Comparison of ENCODE assay signal across 18 cellular contexts in genomic region chr14:28762290-28762948, GRCh38. TPM values are rescaled to one million over a fixed set of nuclear protein-coding genes. Genes with fewer than 3 reads are reported as not detected.
DNase-seq lines count a peak whose midpoint lies in the region; TF ChIP-seq lines count a peak whose summit lies in the region.
"Had no signal": no experiment of that assay in that cellular context is flagged by ENCODE, and none has a peak within 500 bp of the region (broad histone marks: within the 10 kb centered on the region; RNA-seq: fewer than 3 reads in every experiment).

No MANE protein-coding gene starts in this region.

- H3K27me3 ChIP-seq in neural cell (ENCODE audit: insufficient read depth, low read depth, low read length), result no peaks in the 10 kb centered on the region

- no peak for TF ChIP-seq EP300 in neural cell (conservative IDR thresholded peaks at IDR 0.05; ENCODE audit: poor library complexity, severe bottlenecking)

- peaks cover 20% of the 10 kb centered on the region for H3F3A ChIP-seq in neural cell (ENCODE audit: insufficient read depth, low read length, poor library complexity, severe bottlenecking)

- H3K79me2 ChIP-seq in neural cell (replicated peaks; ENCODE audit: insufficient read depth, low read length), result peaks cover 87% of the 10 kb centered on the region

- H3K27ac ChIP-seq in caudate nucleus (ENCODE audit: low read depth, low read length) (peak overlapping the region; percentile 92), neural cell (ENCODE audit: low read length) (peak overlapping the region; percentile 100)
- H3K27ac ChIP-seq: A549 had no signal

- H3K4me2 ChIP-seq in neural cell (ENCODE audit: low read length), result peak overlapping the region; percentile 100
- H3K4me2 ChIP-seq: A549 had no signal

- no peaks in the 10 kb centered on the region for H4K20me1 ChIP-seq in neural cell (ENCODE audit: insufficient read depth)

- peak; percentile 9 for DNase-seq in GM10266 (ENCODE audit: extremely low spot score)
- DNase-seq in NCI-H446 treated with DMSO at 0.1 percent for 48 hours (lab: John Stamatoyannopoulos, UW), result peak; percentile 59
- no peak for DNase-seq in caudate nucleus (lab: John Stamatoyannopoulos, UW)
- DNase-seq in NCI-H2081 treated with DMSO at 0.1 percent for 48 hours (lab: John Stamatoyannopoulos, UW), result no peak
- DNase-seq in hippocampal formation (lab: John Stamatoyannopoulos, UW), result no peak
- DNase-seq in UCSD-AML1 (lab: John Stamatoyannopoulos, UW; ENCODE audit: unreplicated experiment), result no peak
- DNase-seq: COR-L47, DMS53, H7, MM.1S, NCI-H1105, NCI-H187 treated with DMSO at 0.1 percent for 48 hours, NCI-H2171, NCI-H774, SHP77 had no signal

- no peaks in the 10 kb centered on the region for H3K9me2 ChIP-seq in neural cell (ENCODE audit: insufficient read depth, low read length)

- no peaks in the 10 kb centered on the region for H3K36me3 ChIP-seq in neural cell (ENCODE audit: insufficient read depth, low read length)

- H3K9me3 ChIP-seq in neural cell (ENCODE audit: low read length), result no peaks in the 10 kb centered on the region
- H3K9me3 ChIP-seq: A549 had no signal

- no peak overlapping the region for H2AFZ ChIP-seq in neural cell (ENCODE audit: low read depth, low read length)

- H3K4me3 ChIP-seq in neural cell (ENCODE audit: low read length), result peak overlapping the region; percentile 82
- H3K4me3 ChIP-seq: A549 had no signal

- no peak for TF ChIP-seq RAD21 in neural cell (conservative IDR thresholded peaks at IDR 0.05)

- TF ChIP-seq CTCF in GM10266 (IDR thresholded peaks at IDR 0.05; ENCODE audit: control insufficient read depth, insufficient read depth, low read depth, missing control alignments) (no peak), neural cell (IDR thresholded peaks at IDR 0.05; ENCODE audit: poor library complexity, severe bottlenecking) (peak; percentile 58)

- H3K9ac ChIP-seq in neural cell (ENCODE audit: low read length), result peak overlapping the region; percentile 98

TF ChIP-seq in neural cell, 6 proteins besides CTCF, POLR2A, EP300 and RAD21:
- TF ChIP-seq EZH2 (IDR thresholded peaks at IDR 0.05; ENCODE audit: borderline replicate concordance, insufficient read depth, low read length, poor library complexity, severe bottlenecking) (no peak), TAF1 (IDR thresholded peaks at IDR 0.05; ENCODE audit: low read depth) (no peak), POLR2AphosphoS5 (IDR thresholded peaks at IDR 0.05) (no peak), MXI1 (conservative IDR thresholded peaks at IDR 0.05; ENCODE audit: poor library complexity, severe bottlenecking) (no peak), SMC3 (conservative IDR thresholded peaks at IDR 0.05; ENCODE audit: poor library complexity) (no peak), REST (IDR thresholded peaks at IDR 0.05; ENCODE audit: borderline replicate concordance) (no peak)

RNA-seq across cellular contexts. Expression of gene FOXG1, which starts 4.2 kb away (rescaled TPM):
- 53.5 and 54.0 TPM in 2 replicates for polyA plus RNA-seq in neural cell
- polyA minus RNA-seq in neural cell, result 66.0 and 87.2 TPM in 2 replicates
- polyA plus RNA-seq: CD14-positive monocyte had no signal

Comparison
In these comparisons a context has a peak if more than half of its experiments do, and no peak if none do; other contexts are left out.
1. DNase-seq: peak in GM10266 (single experiment) and NCI-H446 treated with DMSO at 0.1 percent for 48 hours (single experiment); none in caudate nucleus (0 of 61), NCI-H2081 treated with DMSO at 0.1 percent for 48 hours (single experiment), hippocampal formation (0 of 2) and UCSD-AML1 (single experiment).